In genomic region chr9:5764130-5764868, GRCh38 we compare ENCODE assay signal across 10 cellular contexts.
DNase-seq lines count a peak whose midpoint lies in the region; ATAC-seq and TF ChIP-seq lines count a peak whose summit lies in the region.
"Had no signal": no experiment of that assay in that cellular context is flagged by ENCODE, and none has a peak within 500 bp of the region (broad histone marks: within the 10 kb centered on the region; RNA-seq: fewer than 3 reads in every experiment).

No MANE protein-coding gene starts in this region.

- no peaks in the 10 kb centered on the region for H3K79me2 ChIP-seq in DND-41 (ENCODE audit: insufficient read depth, low read length)
- H3K79me2 ChIP-seq in KMS-11 (ENCODE audit: insufficient read depth, low read depth), result no peaks in the 10 kb centered on the region; the same call in 1 of the 2 replicates
- H3K79me2 ChIP-seq in GM23248 (ENCODE audit: insufficient read depth), result no peaks in the 10 kb centered on the region

- in situ Hi-C loops in GM23248 (cut with MboI), result no loop called here

- H3K27ac ChIP-seq in DND-41 (ENCODE audit: low read length) (no peak overlapping the region), KMS-11 (peak overlapping the region; percentile 97), GM23248 (no peak overlapping the region)
- no peak overlapping the region for H3K27ac ChIP-seq in effector memory CD4-positive, alpha-beta T cell (ENCODE audit: insufficient read depth, low read length, poor library complexity, severe bottlenecking)
- H3K27ac ChIP-seq: transverse colon had no signal

- H3K36me3 ChIP-seq in DND-41 (ENCODE audit: insufficient read depth, low read length) (peaks cover 49% of the 10 kb centered on the region), KMS-11 (ENCODE audit: insufficient read depth) (peaks cover 10% of the 10 kb centered on the region; the same call in 1 of the 2 replicates), GM23248 (ENCODE audit: low read depth) (peaks cover 58% of the 10 kb centered on the region)
- peaks cover 21% of the 10 kb centered on the region for H3K36me3 ChIP-seq in effector memory CD4-positive, alpha-beta T cell (ENCODE audit: control insufficient read depth, insufficient read depth, low read length)

- no peak overlapping the region for H3K9ac ChIP-seq in DND-41 (ENCODE audit: low read depth, low read length)
- H3K9ac ChIP-seq in KMS-11, result peak overlapping the region; percentile 51
- H3K9ac ChIP-seq in GM23248, result no peak overlapping the region

- H2AFZ ChIP-seq in DND-41 (ENCODE audit: low read depth, low read length) (no peak overlapping the region), KMS-11 (ENCODE audit: low read depth) (no peak overlapping the region), GM23248 (no peak overlapping the region)

- peaks cover 23% of the 10 kb centered on the region; the same call in 1 of the 2 replicates for H3F3A ChIP-seq in GM23248 (ENCODE audit: insufficient read depth)

- no peaks in the 10 kb centered on the region for H3K4me1 ChIP-seq in DND-41 (ENCODE audit: insufficient read depth, low read length)
- peaks cover 98% of the 10 kb centered on the region for H3K4me1 ChIP-seq in KMS-11 (ENCODE audit: low read depth, poor library complexity, severe bottlenecking)
- peaks cover 9% of the 10 kb centered on the region; the same call in 1 of the 2 replicates for H3K4me1 ChIP-seq in GM23248 (ENCODE audit: insufficient read depth)
- no peaks in the 10 kb centered on the region for H3K4me1 ChIP-seq in effector memory CD4-positive, alpha-beta T cell (ENCODE audit: control insufficient read depth, insufficient read depth, low read length, poor library complexity, severe bottlenecking)
- H3K4me1 ChIP-seq: transverse colon had no signal

- H3K4me3 ChIP-seq in DND-41 (ENCODE audit: low read depth in 1 of 2, low read length in 2 of 2), result no peak overlapping the region
- no peak overlapping the region for H3K4me3 ChIP-seq in KMS-11 (IDR thresholded peaks at IDR 0.05; ENCODE audit: insufficient read depth, low read depth, low read length)
- H3K4me3 ChIP-seq in GM23248, result no peak overlapping the region
- H3K4me3 ChIP-seq in effector memory CD4-positive, alpha-beta T cell (ENCODE audit: insufficient read depth, low read depth, low read length, poor library complexity, severe bottlenecking), result no peak overlapping the region
- H3K4me3 ChIP-seq: transverse colon had no signal

- 16 to 36% methylated on average over 1 of the region's 1 CpG for WGBS in GM23248 (ENCODE audit: low coverage in 1 of 2, low lambda C conversion rate in 2 of 2, missing lambda C conversion rate in 2 of 2), 2 experiments

- no peaks in the 10 kb centered on the region for H4K20me1 ChIP-seq in DND-41 (ENCODE audit: insufficient read depth, low read length)
- no peaks in the 10 kb centered on the region for H4K20me1 ChIP-seq in KMS-11 (ENCODE audit: insufficient read depth)
- H4K20me1 ChIP-seq in GM23248 (ENCODE audit: insufficient read depth), result no peaks in the 10 kb centered on the region

- ATAC-seq in DND-41 (ENCODE audit: insufficient read depth, low read depth) (0 out of 3 replicates have a peak, but pooled peaks have one; percentile 37), GM18909 (IDR thresholded peaks at IDR 0.05; ENCODE audit: poor library complexity, unreplicated experiment) (peak; percentile 96), HG02759 (IDR thresholded peaks at IDR 0.05; ENCODE audit: unreplicated experiment) (peak; percentile 85)
- ATAC-seq: HCT116 had no signal

- H3K27me3 ChIP-seq in DND-41 (ENCODE audit: insufficient read depth, low read length, poor library complexity), result no peaks in the 10 kb centered on the region
- H3K27me3 ChIP-seq in KMS-11 (ENCODE audit: insufficient read depth, low read depth), result no peaks in the 10 kb centered on the region
- H3K27me3 ChIP-seq in GM23248 (replicated peaks; ENCODE audit: insufficient read depth), result no peaks in the 10 kb centered on the region
- H3K27me3 ChIP-seq in effector memory CD4-positive, alpha-beta T cell (replicated peaks; ENCODE audit: control insufficient read depth, insufficient read depth, low read length, poor library complexity, severe bottlenecking), result no peaks in the 10 kb centered on the region
- H3K27me3 ChIP-seq: transverse colon had no signal

- H3K9me3 ChIP-seq in DND-41 (ENCODE audit: insufficient read depth, low read length, severe bottlenecking) (no peaks in the 10 kb centered on the region), GM23248 (ENCODE audit: low read depth) (no peaks in the 10 kb centered on the region)
- H3K9me3 ChIP-seq in effector memory CD4-positive, alpha-beta T cell (ENCODE audit: control insufficient read depth, low read length), result no peaks in the 10 kb centered on the region
- H3K9me3 ChIP-seq: transverse colon had no signal

- H3K4me2 ChIP-seq in DND-41 (ENCODE audit: insufficient read depth, low read length) (no peak overlapping the region), KMS-11 (peak overlapping the region; percentile 72), GM23248 (ENCODE audit: unreplicated experiment) (no peak overlapping the region)

- DNase-seq in DND-41 (no peak), GM23248 (no peak), inferior parietal cortex (ENCODE audit: extremely low spot score) (no peak), mucosa of gallbladder (ENCODE audit: low spot score) (no peak)
- DNase-seq in effector memory CD4-positive, alpha-beta T cell, result no peak
- DNase-seq: transverse colon had no signal

- H3K9me2 ChIP-seq in GM23248 (ENCODE audit: insufficient read depth), result no peaks in the 10 kb centered on the region

- no peak for TF ChIP-seq CTCF in DND-41 (IDR thresholded peaks at IDR 0.05; ENCODE audit: borderline replicate concordance, extremely low read depth, low read length, poor library complexity, severe bottlenecking)
- no peak for TF ChIP-seq CTCF in KMS-11 (conservative IDR thresholded peaks at IDR 0.05; ENCODE audit: low read depth, low read length)

Comparison
In these comparisons a context has a peak if more than half of its experiments do, and no peak if none do; other contexts are left out.
1. ATAC-seq: peak in every context shown above with its lines; median percentile 96 in GM18909; 85 in HG02759; 37 in DND-41.